ENCODE assay signal across 7 cellular contexts in genomic region chr5:74481357-74481756, GRCh38.
DNase-seq lines count a peak whose midpoint lies in the region; ATAC-seq, FAIRE-seq and TF ChIP-seq lines count a peak whose summit lies in the region.
"Not testable (repeated sequence)": the region's sequence is repeated elsewhere in the genome, so short reads cannot be mapped to it uniquely, and the experiment has no call there.

No MANE protein-coding gene starts in this region.

- peak overlapping the region; percentile 45; the same call in 1 of the 2 replicates for H2AFZ ChIP-seq in OCI-LY7 (ENCODE audit: low read length)
- not testable (repeated sequence) for H2AFZ ChIP-seq in HepG2 (ENCODE audit: low read length)

- TF ChIP-seq CTCF in OCI-LY7 (conservative IDR thresholded peaks at IDR 0.05; ENCODE audit: low read length); HepG2 (CRISPR knock-in tag; IDR thresholded peaks at IDR 0.05): not testable (repeated sequence)

- TF ChIP-seq EP300 in HepG2 (IDR thresholded peaks at IDR 0.05; ENCODE audit: low read depth in 2 of 2, low read length in 2 of 2); HepG2 (CRISPR knock-in tag; IDR thresholded peaks at IDR 0.05; ENCODE audit: borderline replicate concordance): not testable (repeated sequence)

- peak; percentile 61 for FAIRE-seq in GM18507 (lab: Jason Lieb, UNC)
- FAIRE-seq in HepG2 (lab: Jason Lieb, UNC): peak; percentile 23

- H3K9ac ChIP-seq in HepG2 (ENCODE audit: insufficient read depth, low read depth, low read length): not testable (repeated sequence)

- H3K27me3 ChIP-seq in HepG2 (ENCODE audit: control insufficient read depth in 1 of 2, insufficient read depth in 2 of 2, low read length in 2 of 2): not testable (repeated sequence)

- H3K4me1 ChIP-seq in OCI-LY7 (ENCODE audit: insufficient read depth, low read length, poor library complexity, severe bottlenecking) (peaks cover 65% of the 10 kb centered on the region), HepG2 (ENCODE audit: insufficient read depth, low read length) (peaks cover 15% of the 10 kb centered on the region)

- H3K27ac ChIP-seq in OCI-LY7 (ENCODE audit: low read depth, low read length, poor library complexity, severe bottlenecking); HepG2 (ENCODE audit: extremely low read length, insufficient read depth, low read length): not testable (repeated sequence)

- H3K9me2 ChIP-seq in OCI-LY7 (ENCODE audit: insufficient read depth, low read length): not testable (repeated sequence)

- not testable (repeated sequence) for TF ChIP-seq POLR2A in HepG2 (IDR thresholded peaks at IDR 0.05; ENCODE audit: insufficient read depth in 1 of 2, low read depth in 2 of 2, low read length in 2 of 2)

- not testable (repeated sequence) for H3K36me3 ChIP-seq in OCI-LY7 (ENCODE audit: insufficient read depth, low read length); HepG2 (replicated peaks in 1 of 2; ENCODE audit: control insufficient read depth in 1 of 2, insufficient read depth in 2 of 2, low read length in 2 of 2)

- WGBS in HepG2 (ENCODE audit: low lambda C conversion rate): 5% methylated on average over 2 of the region's 2 CpGs

- peak overlapping the region; percentile 15; the same call in 1 of the 2 replicates for H3K4me2 ChIP-seq in OCI-LY7 (ENCODE audit: low read length)
- H3K4me2 ChIP-seq in HepG2 (ENCODE audit: low read depth, low read length): not testable (repeated sequence)

- ATAC-seq in GM19324 (IDR thresholded peaks at IDR 0.05; ENCODE audit: low FRiP score, unreplicated experiment) (peak; percentile 78), GM21619 (IDR thresholded peaks at IDR 0.05; ENCODE audit: unreplicated experiment) (peak; percentile 85), HG02973 (IDR thresholded peaks at IDR 0.05; ENCODE audit: unreplicated experiment) (peak; percentile 91), HG03520 (IDR thresholded peaks at IDR 0.05; ENCODE audit: unreplicated experiment) (peak; percentile 92)
- ATAC-seq in HepG2: not testable (repeated sequence)

- H3K9me3 ChIP-seq in OCI-LY7 (ENCODE audit: low read length); HepG2 (ENCODE audit: low read length): not testable (repeated sequence)

- CTCF ChIA-PET in OCI-LY7 (lab: Charles Lee; ENCODE audit: unreplicated experiment); HepG2 (lab: Yijun Ruan, JAX; ENCODE audit: low intra/inter-chr PET ratio, low total read pairs): not testable (repeated sequence)

- BruUV-seq in OCI-LY7 (replicated peaks; lab: Mats Ljungman, UMichigan); HepG2 (replicated peaks; lab: Mats Ljungman, UMichigan): not testable (repeated sequence)

- H4K20me1 ChIP-seq in OCI-LY7 (ENCODE audit: insufficient read depth, low read length); HepG2 (ENCODE audit: insufficient read depth, low read length): not testable (repeated sequence)

- not testable (repeated sequence) for TF ChIP-seq RAD21 in HepG2 (CRISPR knock-in tag; IDR thresholded peaks at IDR 0.05)

- intact Hi-C loops in OCI-LY7 (cut with micrococcal nuclease; ENCODE audit: unreplicated experiment); HepG2 (cut with micrococcal nuclease; ENCODE audit: unreplicated experiment): not testable (repeated sequence)

- in situ Hi-C loops in HepG2 (cut with HindIII; ENCODE audit: extremely low pct_ligation_motif_present, low pct_unique_long_range_greater_than_20kb): not testable (repeated sequence)

- not testable (repeated sequence) for H3K79me2 ChIP-seq in OCI-LY7 (ENCODE audit: insufficient read depth, low read depth, low read length); HepG2 (ENCODE audit: insufficient read depth, low read length)

- DNase-seq in GM18507 (ENCODE audit: extremely low spot score, insufficient read length, low read depth); HepG2 (ENCODE audit: low spot score): not testable (repeated sequence)
- DNase-seq in OCI-LY7 (ENCODE audit: low spot score): peak; percentile 56

- POLR2A ChIA-PET in OCI-LY7 (lab: Charles Lee): interaction anchor here (0.7 to 3.8 kb wide), 5 partner anchors 9 to 1869 kb away, joined by 3 to 27 read pairs (median 5); partner anchors contain the start of gene ENC1
- POLR2A ChIA-PET in HepG2 (lab: Yijun Ruan, JAX): not testable (repeated sequence)

- not testable (repeated sequence) for H3K4me3 ChIP-seq in OCI-LY7 (ENCODE audit: low read depth, low read length, poor library complexity, severe bottlenecking); HepG2 (replicated peaks in 1 of 3; ENCODE audit: insufficient read depth in 1 of 3, low read depth in 2 of 3, low read length in 3 of 3)

TF ChIP-seq in HepG2, 621 proteins besides CTCF, POLR2A, EP300 and RAD21:
- TF ChIP-seq, protein P1, sequence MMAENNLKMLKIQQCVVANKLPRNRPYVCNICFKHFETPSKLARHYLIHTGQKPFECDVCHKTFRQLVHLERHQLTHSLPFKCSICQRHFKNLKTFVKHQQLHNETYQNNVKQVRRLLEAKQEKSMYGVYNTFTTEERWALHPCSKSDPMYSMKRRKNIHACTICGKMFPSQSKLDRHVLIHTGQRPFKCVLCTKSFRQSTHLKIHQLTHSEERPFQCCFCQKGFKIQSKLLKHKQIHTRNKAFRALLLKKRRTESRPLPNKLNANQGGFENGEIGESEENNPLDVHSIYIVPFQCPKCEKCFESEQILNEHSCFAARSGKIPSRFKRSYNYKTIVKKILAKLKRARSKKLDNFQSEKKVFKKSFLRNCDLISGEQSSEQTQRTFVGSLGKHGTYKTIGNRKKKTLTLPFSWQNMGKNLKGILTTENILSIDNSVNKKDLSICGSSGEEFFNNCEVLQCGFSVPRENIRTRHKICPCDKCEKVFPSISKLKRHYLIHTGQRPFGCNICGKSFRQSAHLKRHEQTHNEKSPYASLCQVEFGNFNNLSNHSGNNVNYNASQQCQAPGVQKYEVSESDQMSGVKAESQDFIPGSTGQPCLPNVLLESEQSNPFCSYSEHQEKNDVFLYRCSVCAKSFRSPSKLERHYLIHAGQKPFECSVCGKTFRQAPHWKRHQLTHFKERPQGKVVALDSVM (CRISPR knock-in tag; IDR thresholded peaks at IDR 0.05): peak; percentile 95
- peak; percentile 87 for TF ChIP-seq ZMYM3 (CRISPR knock-in tag; IDR thresholded peaks at IDR 0.05)
- peak; percentile 43; the same call in 1 of the 2 replicates for TF ChIP-seq RFX3 (CRISPR knock-in tag; IDR thresholded peaks at IDR 0.05)
- TF ChIP-seq PAXIP1 (CRISPR knock-in tag; conservative IDR thresholded peaks at IDR 0.05): peak; percentile 29; the same call in 1 of the 2 replicates
- peak; percentile 57; the same call in 1 of the 2 replicates for TF ChIP-seq ADNP (CRISPR knock-in tag; IDR thresholded peaks at IDR 0.05)
- peak; percentile 82 for TF ChIP-seq GFI1 (CRISPR knock-in tag; IDR thresholded peaks at IDR 0.05; ENCODE audit: borderline replicate concordance)
TF ChIP-seq in HepG2: peak in this region for 6; not testable (repeated sequence) for 615.
